ENCODE assay signal across 4 cellular contexts in genomic region chr11:124320097-124320496, GRCh38. TPM values are rescaled to one million over a fixed set of nuclear protein-coding genes. Genes with fewer than 3 reads are reported as not detected.
"Had no signal": no experiment of that assay in that cellular context is flagged by ENCODE, and none has a peak within 500 bp of the region (broad histone marks: within the 10 kb centered on the region; RNA-seq: fewer than 3 reads in every experiment).

A gene with protein sequence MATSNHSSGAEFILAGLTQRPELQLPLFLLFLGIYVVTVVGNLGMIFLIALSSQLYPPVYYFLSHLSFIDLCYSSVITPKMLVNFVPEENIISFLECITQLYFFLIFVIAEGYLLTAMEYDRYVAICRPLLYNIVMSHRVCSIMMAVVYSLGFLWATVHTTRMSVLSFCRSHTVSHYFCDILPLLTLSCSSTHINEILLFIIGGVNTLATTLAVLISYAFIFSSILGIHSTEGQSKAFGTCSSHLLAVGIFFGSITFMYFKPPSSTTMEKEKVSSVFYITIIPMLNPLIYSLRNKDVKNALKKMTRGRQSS (minus strand): TSS chr11:124320197. CDS start chr11:124320197, 0 bp downstream.

- DNase-seq: GDM1, GF-D8 had no signal

- H3K4me3 ChIP-seq: GM12878 had no signal

- ATAC-seq: GM12878 had no signal

RNA-seq across cellular contexts. Expression of the gene that starts here (rescaled TPM):
- total RNA-seq: G401, GM12878 had no signal
- polyA plus RNA-seq: GM12878 had no signal
